8 cellular contexts compared by ENCODE assay signal in the genomic region with DNA sequence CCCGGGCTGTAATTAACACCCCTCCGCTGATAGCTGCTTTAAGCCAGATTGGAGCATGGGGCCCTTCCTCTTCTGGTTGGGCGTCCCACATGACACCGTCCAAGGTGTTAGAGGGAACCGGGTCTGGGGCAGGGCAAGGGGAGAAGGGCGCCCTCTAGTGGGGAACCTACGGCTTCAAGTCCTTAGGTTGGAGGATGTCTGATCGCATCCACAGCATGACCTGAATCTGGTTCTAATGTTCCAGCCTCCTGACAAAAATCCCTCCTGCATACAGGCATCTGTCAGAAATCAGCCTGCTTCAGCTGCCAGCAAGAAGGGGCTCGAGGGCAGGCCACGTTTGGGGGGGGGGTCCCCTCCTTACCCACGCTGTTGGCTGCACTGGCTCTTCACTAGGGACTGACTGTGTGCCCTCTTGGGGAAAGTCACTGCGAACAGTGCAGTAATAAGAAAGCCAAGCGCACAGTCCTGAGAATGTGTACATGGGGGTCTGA.
DNase-seq lines count a peak whose midpoint lies in the region; ATAC-seq and TF ChIP-seq lines count a peak whose summit lies in the region.

No MANE protein-coding gene starts in this region.

- H3K9me3 Mint-ChIP-seq in activated naive CD8-positive, alpha-beta T cell treated with anti-CD3 and anti-CD28 coated beads, Interleukin-2, amount 10 ng/mL, durations not matched to agents 7 days and 5 days = no peaks in the 10 kb centered on the region

- POLR2A ChIA-PET in HCT116 (lab: Charles Lee) = no interaction called here
- POLR2A ChIA-PET in activated naive CD8-positive, alpha-beta T cell treated with anti-CD3 and anti-CD28 coated beads, Interleukin-2, amount 10 ng/mL, durations not matched to agents 7 days and 5 days (lab: Charles Lee) = no interaction called here

- H3K4me3 ChIP-seq in HCT116 (replicated peaks in 1 of 2; ENCODE audit: low read depth in 1 of 2, low read length in 2 of 2) = no peak overlapping the region
- H3K4me3 ChIP-seq in NT2/D1 (ENCODE audit: insufficient read length, low read depth) = no peak overlapping the region
- no peak overlapping the region for H3K4me3 ChIP-seq in iPS DF 6.9 (ENCODE audit: low read length)

- DNase-seq in COLO668 (lab: John Stamatoyannopoulos, UW; ENCODE audit: unreplicated experiment) = peak; percentile 9
- peak; percentile 61 for DNase-seq in HCT116 (ENCODE audit: low read depth, low spot score)
- DNase-seq in NT2/D1 (ENCODE audit: low read depth, low spot score) = peak; percentile 80
- peak; percentile 46 for DNase-seq in activated naive CD8-positive, alpha-beta T cell treated with anti-CD3 and anti-CD28 coated beads, Interleukin-2, amount 10 ng/mL, durations not matched to agents 7 days and 5 days
- DNase-seq in iPS DF 6.9 (ENCODE audit: low read depth, low spot score) = peak; percentile 68
- peak; percentile 16 for DNase-seq in stimulated activated CD4-positive, alpha-beta T cell treated with anti-CD3 and anti-CD28 coated beads, Interleukin-4, amount 100 ng/mL, for 1 hour
- DNase-seq in COR-L47 (lab: John Stamatoyannopoulos, UW) = no peak

- H3K9me2 ChIP-seq in HCT116 (ENCODE audit: insufficient read depth) = no peaks in the 10 kb centered on the region

- TF ChIP-seq POLR2A in HCT116 (IDR thresholded peaks at IDR 0.05; ENCODE audit: borderline replicate concordance, extremely low read depth, insufficient read depth, insufficient read length) = no peak

- H3K27me3 Mint-ChIP-seq in activated naive CD8-positive, alpha-beta T cell treated with anti-CD3 and anti-CD28 coated beads, Interleukin-2, amount 10 ng/mL, durations not matched to agents 7 days and 5 days = peaks cover 4% of the 10 kb centered on the region

- no TSS peak for BruUV-seq in HCT116 (replicated peaks; lab: Mats Ljungman, UMichigan)

- intact Hi-C loops in HCT116 (cut with micrococcal nuclease) = loop anchor here (5.0 to 10.0 kb wide), 2 partner anchors 417 to 665 kb away; partner anchors contain the start of gene GRIK4

- no peak overlapping the region for H3K27ac Mint-ChIP-seq in activated naive CD8-positive, alpha-beta T cell treated with anti-CD3 and anti-CD28 coated beads, Interleukin-2, amount 10 ng/mL, durations not matched to agents 7 days and 5 days

- no peaks in the 10 kb centered on the region for H3K36me3 Mint-ChIP-seq in activated naive CD8-positive, alpha-beta T cell treated with anti-CD3 and anti-CD28 coated beads, Interleukin-2, amount 10 ng/mL, durations not matched to agents 7 days and 5 days

- RAD21 ChIA-PET in HCT116 (lab: Charles Lee; ENCODE audit: low non-redundant PET in 1 of 2, low total read pairs in 2 of 2, uncharacterized antibody in 2 of 2, unreplicated experiment in 2 of 2) = no interaction called here

- ATAC-seq in HCT116 (peak; percentile 97), HG03175 (IDR thresholded peaks at IDR 0.05; ENCODE audit: unreplicated experiment) (no peak)
- ATAC-seq in activated naive CD8-positive, alpha-beta T cell treated with anti-CD3 and anti-CD28 coated beads, Interleukin-2, amount 10 ng/mL, durations not matched to agents 7 days and 5 days (ENCODE audit: low read depth) = peak; percentile 71

- no peaks in the 10 kb centered on the region for H3K36me3 ChIP-seq in HCT116 (ENCODE audit: control insufficient read depth in 1 of 2, insufficient read depth in 2 of 2, low read length in 2 of 2)
- no peaks in the 10 kb centered on the region for H3K36me3 ChIP-seq in NT2/D1 (ENCODE audit: insufficient read depth, insufficient read length, low read length)
- no peaks in the 10 kb centered on the region for H3K36me3 ChIP-seq in iPS DF 6.9 (ENCODE audit: control insufficient read depth, insufficient read depth, low read length)

- no peaks in the 10 kb centered on the region for H3K79me2 ChIP-seq in HCT116 (ENCODE audit: insufficient read depth, low read length)

- no peaks in the 10 kb centered on the region for H3K27me3 ChIP-seq in HCT116 (ENCODE audit: insufficient read depth, low read length)
- no peaks in the 10 kb centered on the region for H3K27me3 ChIP-seq in NT2/D1 (ENCODE audit: insufficient read depth, insufficient read length)
- H3K27me3 ChIP-seq in iPS DF 6.9 (ENCODE audit: control insufficient read depth, insufficient read depth, low read length) = no peaks in the 10 kb centered on the region

- CTCF ChIA-PET in HCT116 (lab: Charles Lee) = interaction anchor here (0.7 to 3.2 kb wide), 8 partner anchors 11 to 418 kb away, joined by 3 to 13 read pairs (median 4); partner anchors contain the start of gene GRIK4

- no CpG with 5 or more reads among the region's 13 CpGs for WGBS in iPS DF 6.9 (ENCODE audit: insufficient coverage, insufficient read length)

- TF ChIP-seq RAD21 in HCT116 (IDR thresholded peaks at IDR 0.05; ENCODE audit: low read depth) = peak; percentile 66

- H3K4me1 ChIP-seq in HCT116 (ENCODE audit: control insufficient read depth in 1 of 2, insufficient read depth in 2 of 2, low read length in 2 of 2) (peaks cover 2 to 8% of the 10 kb centered on the region in 2 experiments; a peak in 1 of 4 replicates), NT2/D1 (ENCODE audit: insufficient read depth, insufficient read length) (peaks cover 5% of the 10 kb centered on the region), iPS DF 6.9 (ENCODE audit: control insufficient read depth, insufficient read depth, low read length) (0 out of 2 replicates have a peak, but pooled peaks cover 1% of the 10 kb centered on the region)

- peak; percentile 69 to 87 (median 87) for TF ChIP-seq CTCF in HCT116 (IDR thresholded peaks at IDR 0.05 in 2 of 3, conservative IDR thresholded peaks at IDR 0.05 in 1 of 3; ENCODE audit: borderline replicate concordance in 1 of 3, insufficient read depth in 1 of 3, low read depth in 2 of 3, low read length in 2 of 3)

- H3K4me2 ChIP-seq in HCT116 (ENCODE audit: low read length) = peak overlapping the region; percentile 15; the same call in 1 of the 2 replicates

- peaks cover 1% of the 10 kb centered on the region for H3K4me1 Mint-ChIP-seq in activated naive CD8-positive, alpha-beta T cell treated with anti-CD3 and anti-CD28 coated beads, Interleukin-2, amount 10 ng/mL, durations not matched to agents 7 days and 5 days

- no peaks in the 10 kb centered on the region for H4K20me1 ChIP-seq in HCT116 (ENCODE audit: insufficient read depth)

- H2AFZ ChIP-seq in HCT116 (ENCODE audit: low read depth, low read length, poor library complexity, severe bottlenecking) = no peak overlapping the region

- no peak overlapping the region for H3K27ac ChIP-seq in HCT116 (ENCODE audit: low read depth, low read length)
- H3K27ac ChIP-seq in iPS DF 6.9 (ENCODE audit: low read length) = no peak overlapping the region

- H3K9ac ChIP-seq in HCT116 (ENCODE audit: low read length) = no peak overlapping the region
- H3K9ac ChIP-seq in NT2/D1 (ENCODE audit: insufficient read length, low read depth) = no peak overlapping the region

- no peak overlapping the region for H3K4me3 Mint-ChIP-seq in activated naive CD8-positive, alpha-beta T cell treated with anti-CD3 and anti-CD28 coated beads, Interleukin-2, amount 10 ng/mL, durations not matched to agents 7 days and 5 days

- H3K9me3 ChIP-seq in HCT116 (ENCODE audit: control insufficient read depth in 1 of 2, insufficient read depth in 1 of 2, low read depth in 1 of 2, low read length in 2 of 2) (no peaks in the 10 kb centered on the region), NT2/D1 (ENCODE audit: insufficient read depth, low read length) (no peaks in the 10 kb centered on the region), iPS DF 6.9 (ENCODE audit: control insufficient read depth, insufficient read depth, low read length) (no peaks in the 10 kb centered on the region)

TF ChIP-seq in HCT116, 20 proteins besides CTCF, POLR2A, EP300 and RAD21:
- no peak for TF ChIP-seq ELF1 (IDR thresholded peaks at IDR 0.05; ENCODE audit: borderline replicate concordance, low read depth)
- no peak for TF ChIP-seq EZH2phosphoT487 (IDR thresholded peaks at IDR 0.05; ENCODE audit: borderline replicate concordance)
- TF ChIP-seq ZFX (IDR thresholded peaks at IDR 0.05) = no peak
TF ChIP-seq in HCT116: peak in this region for 0.
